Comparison of ENCODE assay signal across 14 cellular contexts in the genomic region with DNA sequence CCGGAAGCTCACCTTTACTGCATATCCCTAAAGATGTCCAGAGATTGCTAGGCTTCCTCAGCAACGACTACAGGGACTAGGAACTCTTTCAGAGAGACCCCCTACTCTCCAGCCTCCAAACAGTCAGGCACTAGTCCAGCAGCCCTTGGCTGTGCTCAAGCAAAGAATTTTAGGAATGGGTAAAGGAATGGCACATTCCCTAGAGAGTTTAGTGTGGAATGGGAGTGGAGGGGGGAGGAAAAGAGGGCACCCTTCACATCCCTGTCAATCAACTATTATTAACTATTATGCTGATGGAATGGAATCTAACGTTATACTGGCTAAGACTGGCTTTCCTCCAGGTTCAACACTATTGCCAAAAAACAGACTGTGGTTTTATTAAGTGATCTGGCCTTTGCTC.
A peak's percentile ranks its signal among the peaks of the same experiment; 100 is the strongest.
DNase-seq lines count a peak whose midpoint lies in the region; ATAC-seq and TF ChIP-seq lines count a peak whose summit lies in the region.
"Had no signal": no experiment of that assay in that cellular context is flagged by ENCODE, and none has a peak within 500 bp of the region (broad histone marks: within the 10 kb centered on the region; RNA-seq: fewer than 3 reads in every experiment).

No MANE protein-coding gene starts in this region.

- H3K4ac ChIP-seq in neuronal stem cell (ENCODE audit: low read length): no peak overlapping the region

- H2AFZ ChIP-seq in neuronal stem cell (ENCODE audit: low read length): no peak overlapping the region

- no peak overlapping the region for H3K18ac ChIP-seq in neuronal stem cell (ENCODE audit: low read length)

- H3K4me2 ChIP-seq in neuronal stem cell (ENCODE audit: insufficient read depth, low read length, poor library complexity, severe bottlenecking): no peak overlapping the region

- no peaks in the 10 kb centered on the region for H3K27me3 ChIP-seq in neuronal stem cell (ENCODE audit: control insufficient read depth in 3 of 3, insufficient read depth in 3 of 3, low read depth in 1 of 3, low read length in 3 of 3)
- no peaks in the 10 kb centered on the region for H3K27me3 ChIP-seq in spleen (replicated peaks in 1 of 7)
- H3K27me3 ChIP-seq: ascending aorta had no signal

- no peak overlapping the region for H2BK12ac ChIP-seq in neuronal stem cell (ENCODE audit: low read length)

- DNase-seq in EH (ENCODE audit: low read depth): peak; percentile 64
- peak; percentile 6 for DNase-seq in hepatic stellate cell (ENCODE audit: low spot score)
- DNase-seq in neuronal stem cell (ENCODE audit: low spot score): peak; percentile 50
- no peak for DNase-seq in NCI-H2196 (lab: John Stamatoyannopoulos, UW; ENCODE audit: unreplicated experiment)
- no peak for DNase-seq in spleen
- DNase-seq in ureter (ENCODE audit: low spot score): no peak
- DNase-seq: activated CD4-positive, alpha-beta T cell treated with anti-CD3 and anti-CD28 coated beads, Interleukin-2, amount 50 U/mL, for 1 hour; CD4-positive, alpha-beta T cell; NCI-H1092 treated with DMSO at 0.1 percent for 48 hours; retina; T-helper 2 cell had no signal

- no peak overlapping the region for H2BK5ac ChIP-seq in neuronal stem cell (ENCODE audit: low read length)

- no peak overlapping the region for H3K4me3 ChIP-seq in neuronal stem cell (ENCODE audit: low read length in 2 of 2)
- H3K4me3 ChIP-seq in spleen: no peak overlapping the region
- H3K4me3 ChIP-seq: ascending aorta had no signal

- TF ChIP-seq CTCF in spleen (IDR thresholded peaks at IDR 0.05 in 8 of 11, conservative IDR thresholded peaks at IDR 0.05 in 3 of 11): no peak

- no CpG with 5 or more reads among the region's 3 CpGs for WGBS in neuronal stem cell (ENCODE audit: extremely low coverage in 2 of 2, insufficient read length in 2 of 2, insufficient replicate concordance in 1 of 2), 2 donors
- WGBS in spleen, 5 donors: 63 to 79% (median 72%) methylated on average over 3 of the region's 3 CpGs

- H3K23ac ChIP-seq in neuronal stem cell (ENCODE audit: low read depth, low read length, poor library complexity): no peak overlapping the region

- H3K27ac ChIP-seq in neuronal stem cell (replicated peaks; ENCODE audit: low read length) (peak overlapping the region; percentile 67), spleen (no peak overlapping the region)

- peak; percentile 83 for ATAC-seq in SK-N-SH treated with all-trans-retinoic acid at 6 μM for 48 hours
- no peak for ATAC-seq in HG03135 (IDR thresholded peaks at IDR 0.05; ENCODE audit: unreplicated experiment)

- TF ChIP-seq POLR2A in spleen (IDR thresholded peaks at IDR 0.05): no peak

- H2AK5ac ChIP-seq in neuronal stem cell (ENCODE audit: low read depth, low read length): no peak overlapping the region

- H2BK15ac ChIP-seq in neuronal stem cell (ENCODE audit: low read length): no peak overlapping the region

- H3K9me3 ChIP-seq in neuronal stem cell (replicated peaks in 1 of 2; ENCODE audit: control insufficient read depth in 2 of 2, insufficient read depth in 1 of 2, low read depth in 1 of 2, low read length in 2 of 2) (no peaks in the 10 kb centered on the region), spleen (no peaks in the 10 kb centered on the region)
- H3K9me3 ChIP-seq: ascending aorta had no signal

- no peak overlapping the region for H4K91ac ChIP-seq in neuronal stem cell (ENCODE audit: low read depth, low read length, poor library complexity)

- H3K36me3 ChIP-seq in neuronal stem cell (replicated peaks in 1 of 2; ENCODE audit: control insufficient read depth in 2 of 2, insufficient read depth in 2 of 2, low read length in 2 of 2) (peaks cover 0 to 3% of the 10 kb centered on the region in 2 donors), spleen (no peaks in the 10 kb centered on the region)
- H3K36me3 ChIP-seq: ascending aorta had no signal

- no peak overlapping the region for H3K9ac ChIP-seq in neuronal stem cell (ENCODE audit: low read depth, low read length, poor library complexity)

- H3K4me1 ChIP-seq in neuronal stem cell (ENCODE audit: control insufficient read depth in 2 of 2, insufficient read depth in 1 of 2, low read depth in 1 of 2, low read length in 2 of 2) (peaks cover 0 to 7% of the 10 kb centered on the region in 2 donors), spleen (no peaks in the 10 kb centered on the region)

- H3K79me1 ChIP-seq in neuronal stem cell (ENCODE audit: low read depth, low read length): no peaks in the 10 kb centered on the region

- no peak overlapping the region for H2BK120ac ChIP-seq in neuronal stem cell (ENCODE audit: low read depth, low read length)

- H3K14ac ChIP-seq in neuronal stem cell (ENCODE audit: low read length): no peak overlapping the region

- intact Hi-C loops in spleen (cut with DNase I; ENCODE audit: low total_unique reads): no loop called here

- no peak overlapping the region for H4K8ac ChIP-seq in neuronal stem cell (ENCODE audit: low read depth, low read length)

TF ChIP-seq in SK-N-SH treated with all-trans-retinoic acid at 6 μM for 48 hours, 23 proteins besides CTCF, POLR2A, EP300 and RAD21:
- TF ChIP-seq ZFP30 (CRISPR knock-in tag; IDR thresholded peaks at IDR 0.05) (no peak), ZFP3 (CRISPR knock-in tag; IDR thresholded peaks at IDR 0.05) (no peak), GLIS3 (CRISPR knock-in tag; IDR thresholded peaks at IDR 0.05) (no peak), ZNF565 (CRISPR knock-in tag; conservative IDR thresholded peaks at IDR 0.05; ENCODE audit: low read depth) (no peak), OSR1 (CRISPR knock-in tag; IDR thresholded peaks at IDR 0.05) (no peak), ISL1 (CRISPR knock-in tag; IDR thresholded peaks at IDR 0.05) (no peak; the same call in 1 of the 2 replicates), ZNF70 (CRISPR knock-in tag; IDR thresholded peaks at IDR 0.05) (no peak), TOX (CRISPR knock-in tag; IDR thresholded peaks at IDR 0.05; ENCODE audit: borderline replicate concordance) (no peak), PPARA (CRISPR knock-in tag; IDR thresholded peaks at IDR 0.05; ENCODE audit: borderline replicate concordance) (no peak), ZNF8 (CRISPR knock-in tag; IDR thresholded peaks at IDR 0.05) (no peak), ZC3H10 (CRISPR knock-in tag; IDR thresholded peaks at IDR 0.05) (no peak), SNAI2 (CRISPR knock-in tag; IDR thresholded peaks at IDR 0.05) (no peak), ARNTL (CRISPR knock-in tag; IDR thresholded peaks at IDR 0.05; ENCODE audit: borderline replicate concordance, low read depth) (no peak)
- TF ChIP-seq, protein P1, sequence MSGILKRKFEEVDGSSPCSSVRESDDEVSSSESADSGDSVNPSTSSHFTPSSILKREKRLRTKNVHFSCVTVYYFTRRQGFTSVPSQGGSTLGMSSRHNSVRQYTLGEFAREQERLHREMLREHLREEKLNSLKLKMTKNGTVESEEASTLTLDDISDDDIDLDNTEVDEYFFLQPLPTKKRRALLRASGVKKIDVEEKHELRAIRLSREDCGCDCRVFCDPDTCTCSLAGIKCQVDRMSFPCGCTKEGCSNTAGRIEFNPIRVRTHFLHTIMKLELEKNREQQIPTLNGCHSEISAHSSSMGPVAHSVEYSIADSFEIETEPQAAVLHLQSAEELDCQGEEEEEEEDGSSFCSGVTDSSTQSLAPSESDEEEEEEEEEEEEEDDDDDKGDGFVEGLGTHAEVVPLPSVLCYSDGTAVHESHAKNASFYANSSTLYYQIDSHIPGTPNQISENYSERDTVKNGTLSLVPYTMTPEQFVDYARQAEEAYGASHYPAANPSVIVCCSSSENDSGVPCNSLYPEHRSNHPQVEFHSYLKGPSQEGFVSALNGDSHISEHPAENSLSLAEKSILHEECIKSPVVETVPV (CRISPR knock-in tag; IDR thresholded peaks at IDR 0.05): no peak
- TF ChIP-seq, protein P2, sequence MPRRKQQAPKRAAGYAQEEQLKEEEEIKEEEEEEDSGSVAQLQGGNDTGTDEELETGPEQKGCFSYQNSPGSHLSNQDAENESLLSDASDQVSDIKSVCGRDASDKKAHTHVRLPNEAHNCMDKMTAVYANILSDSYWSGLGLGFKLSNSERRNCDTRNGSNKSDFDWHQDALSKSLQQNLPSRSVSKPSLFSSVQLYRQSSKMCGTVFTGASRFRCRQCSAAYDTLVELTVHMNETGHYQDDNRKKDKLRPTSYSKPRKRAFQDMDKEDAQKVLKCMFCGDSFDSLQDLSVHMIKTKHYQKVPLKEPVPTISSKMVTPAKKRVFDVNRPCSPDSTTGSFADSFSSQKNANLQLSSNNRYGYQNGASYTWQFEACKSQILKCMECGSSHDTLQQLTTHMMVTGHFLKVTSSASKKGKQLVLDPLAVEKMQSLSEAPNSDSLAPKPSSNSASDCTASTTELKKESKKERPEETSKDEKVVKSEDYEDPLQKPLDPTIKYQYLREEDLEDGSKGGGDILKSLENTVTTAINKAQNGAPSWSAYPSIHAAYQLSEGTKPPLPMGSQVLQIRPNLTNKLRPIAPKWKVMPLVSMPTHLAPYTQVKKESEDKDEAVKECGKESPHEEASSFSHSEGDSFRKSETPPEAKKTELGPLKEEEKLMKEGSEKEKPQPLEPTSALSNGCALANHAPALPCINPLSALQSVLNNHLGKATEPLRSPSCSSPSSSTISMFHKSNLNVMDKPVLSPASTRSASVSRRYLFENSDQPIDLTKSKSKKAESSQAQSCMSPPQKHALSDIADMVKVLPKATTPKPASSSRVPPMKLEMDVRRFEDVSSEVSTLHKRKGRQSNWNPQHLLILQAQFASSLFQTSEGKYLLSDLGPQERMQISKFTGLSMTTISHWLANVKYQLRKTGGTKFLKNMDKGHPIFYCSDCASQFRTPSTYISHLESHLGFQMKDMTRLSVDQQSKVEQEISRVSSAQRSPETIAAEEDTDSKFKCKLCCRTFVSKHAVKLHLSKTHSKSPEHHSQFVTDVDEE (CRISPR knock-in tag; IDR thresholded peaks at IDR 0.05): no peak

Comparison
In these comparisons a context has a peak if more than half of its experiments do, and no peak if none do; other contexts are left out.
1. DNase-seq: peak in EH (single experiment), hepatic stellate cell (single experiment) and neuronal stem cell (single experiment); none in NCI-H2196 (single experiment), spleen (single experiment) and ureter (single experiment).